ENCODE assay signal across 8 cellular contexts in genomic region chr5:135208555-135209494, GRCh38.
DNase-seq lines count a peak whose midpoint lies in the region; ATAC-seq, FAIRE-seq and TF ChIP-seq lines count a peak whose summit lies in the region.

No MANE protein-coding gene starts in this region.

- POLR2A ChIA-PET in WTC11 (lab: Charles Lee): no interaction called here

- H3K36me3 Mint-ChIP-seq in WTC11: peaks cover 4% of the 10 kb centered on the region; the same call in 1 of the 2 replicates
- peaks cover 4% of the 10 kb centered on the region for H3K36me3 Mint-ChIP-seq in natural killer cell treated with Interleukin-12 subunit alpha and Interleukin-12 subunit beta and Interleukin-15 and Interleukin-18, amount 100 ng/mL, for 72 hours

- H3K27ac Mint-ChIP-seq in WTC11: no peak overlapping the region
- no peak overlapping the region for H3K27ac Mint-ChIP-seq in natural killer cell treated with Interleukin-12 subunit alpha and Interleukin-12 subunit beta and Interleukin-15 and Interleukin-18, amount 100 ng/mL, for 72 hours

- H3K27me3 Mint-ChIP-seq in WTC11 (ENCODE audit: low read depth): peaks cover 34% of the 10 kb centered on the region
- peaks cover 10 to 20% of the 10 kb centered on the region in 2 donors for H3K27me3 Mint-ChIP-seq in natural killer cell treated with Interleukin-12 subunit alpha and Interleukin-12 subunit beta and Interleukin-15 and Interleukin-18, amount 100 ng/mL, for 72 hours

- H3K4me3 Mint-ChIP-seq in WTC11: no peak overlapping the region
- no peak overlapping the region for H3K4me3 Mint-ChIP-seq in natural killer cell treated with Interleukin-12 subunit alpha and Interleukin-12 subunit beta and Interleukin-15 and Interleukin-18, amount 100 ng/mL, for 72 hours

- no peak for FAIRE-seq in urothelium cell line (lab: Jason Lieb, UNC)

- H3K4me1 Mint-ChIP-seq in WTC11: peaks cover 37% of the 10 kb centered on the region
- no peaks in the 10 kb centered on the region for H3K4me1 Mint-ChIP-seq in natural killer cell treated with Interleukin-12 subunit alpha and Interleukin-12 subunit beta and Interleukin-15 and Interleukin-18, amount 100 ng/mL, for 72 hours (ENCODE audit: low read depth in 2 of 2)

- H3K9me3 Mint-ChIP-seq in WTC11: peaks cover 5% of the 10 kb centered on the region; the same call in 1 of the 2 replicates
- peaks cover 2% of the 10 kb centered on the region for H3K9me3 Mint-ChIP-seq in natural killer cell treated with Interleukin-12 subunit alpha and Interleukin-12 subunit beta and Interleukin-15 and Interleukin-18, amount 100 ng/mL, for 72 hours

- CTCF ChIA-PET in WTC11 (lab: Charles Lee): interaction anchor here (1.3 to 1.4 kb wide), 2 partner anchors 18 to 29 kb away, joined by 3 to 5 read pairs; no protein-coding TSS in a partner anchor

- TF ChIP-seq CTCF in WTC11 (IDR thresholded peaks at IDR 0.05): no peak

- peak; percentile 21 for DNase-seq in activated CD8-positive, alpha-beta memory T cell treated with anti-CD3 and anti-CD28 coated beads for 24 hours
- no peak for DNase-seq in activated CD8-positive, alpha-beta memory T cell treated with anti-CD3 and anti-CD28 coated beads, Interleukin-2, amount 50 U/mL, for 4 hours
- DNase-seq in WTC11 (ENCODE audit: low spot score): no peak
- DNase-seq in iPS-NIHi7 (ENCODE audit: extremely low spot score): peak; percentile 64
- DNase-seq in urothelium cell line (ENCODE audit: low spot score): peak; percentile 67
- DNase-seq in RPMI8226: no peak
- no peak for DNase-seq in Ammon's horn (ENCODE audit: low spot score)
- DNase-seq in natural killer cell treated with Interleukin-12 subunit alpha and Interleukin-12 subunit beta and Interleukin-15 and Interleukin-18, amount 100 ng/mL, for 72 hours (ENCODE audit: low spot score): no peak

- peak; percentile 42 for ATAC-seq in WTC11
- no peak for ATAC-seq in natural killer cell treated with Interleukin-12 subunit alpha and Interleukin-12 subunit beta and Interleukin-15 and Interleukin-18, amount 100 ng/mL, for 72 hours

TF ChIP-seq in WTC11, 78 proteins besides CTCF, POLR2A, EP300 and RAD21:
- TF ChIP-seq ZNF396 (CRISPR knock-in tag; IDR thresholded peaks at IDR 0.05; ENCODE audit: borderline replicate concordance) (no peak), GABPB1 (CRISPR knock-in tag; IDR thresholded peaks at IDR 0.05) (no peak), ZNF317 (CRISPR knock-in tag; IDR thresholded peaks at IDR 0.05; ENCODE audit: borderline replicate concordance, low read depth) (no peak), ATF2 (CRISPR knock-in tag; IDR thresholded peaks at IDR 0.05; ENCODE audit: borderline replicate concordance, low read depth) (no peak), ELF4 (CRISPR knock-in tag; IDR thresholded peaks at IDR 0.05; ENCODE audit: low read depth) (no peak), TCF7 (CRISPR knock-in tag; IDR thresholded peaks at IDR 0.05; ENCODE audit: low read depth) (no peak), PRDM15 (CRISPR knock-in tag; IDR thresholded peaks at IDR 0.05) (no peak), KAT7 (CRISPR knock-in tag; IDR thresholded peaks at IDR 0.05; ENCODE audit: borderline replicate concordance) (no peak), EMX1 (CRISPR knock-in tag; IDR thresholded peaks at IDR 0.05) (no peak), TEAD1 (CRISPR knock-in tag; IDR thresholded peaks at IDR 0.05) (no peak)

Comparison
In these comparisons a context has a peak if more than half of its experiments do, and no peak if none do; other contexts are left out.
1. DNase-seq: peak in activated CD8-positive, alpha-beta memory T cell treated with anti-CD3 and anti-CD28 coated beads for 24 hours (single experiment), iPS-NIHi7 (single experiment) and urothelium cell line (single experiment); none in activated CD8-positive, alpha-beta memory T cell treated with anti-CD3 and anti-CD28 coated beads, Interleukin-2, amount 50 U/mL, for 4 hours (single experiment), WTC11 (single experiment), RPMI8226 (single experiment), Ammon's horn (single experiment) and natural killer cell treated with Interleukin-12 subunit alpha and Interleukin-12 subunit beta and Interleukin-15 and Interleukin-18, amount 100 ng/mL, for 72 hours (single experiment).